In genomic region chr9:129836342-129837007, GRCh38 we compare ENCODE assay signal across 8 cellular contexts. TPM values are rescaled to one million over a fixed set of nuclear protein-coding genes. Genes with fewer than 3 reads are reported as not detected.
A peak's percentile ranks its signal among the peaks of the same experiment; 100 is the strongest.
DNase-seq lines count a peak whose midpoint lies in the region; ATAC-seq and TF ChIP-seq lines count a peak whose summit lies in the region.

No MANE protein-coding gene starts in this region.

- peak overlapping the region; percentile 94 for H3K27ac Mint-ChIP-seq in activated CD8-positive, alpha-beta T cell treated with anti-CD3 and anti-CD28 coated beads, Interleukin-2, amount 10 ng/mL, durations not matched to agents 7 days and 5 days

- no peak for TF ChIP-seq CTCF in gastroesophageal sphincter (IDR thresholded peaks at IDR 0.05)
- TF ChIP-seq CTCF in spleen (IDR thresholded peaks at IDR 0.05 in 8 of 11, conservative IDR thresholded peaks at IDR 0.05 in 3 of 11): no peak

- intact Hi-C loops in spleen (cut with DNase I; ENCODE audit: low total_unique reads): no loop called here

- H3K9me3 ChIP-seq in gastroesophageal sphincter: no peaks in the 10 kb centered on the region
- no peaks in the 10 kb centered on the region for H3K9me3 ChIP-seq in spleen

- peak; percentile 18 for DNase-seq in SKM-1 treated with dmso at 0.1 percent for 144 hours (lab: John Stamatoyannopoulos, UW; ENCODE audit: unreplicated experiment)
- DNase-seq in SKM-1 (lab: John Stamatoyannopoulos, UW; ENCODE audit: unreplicated experiment): no peak
- peak; percentile 64 for DNase-seq in activated CD8-positive, alpha-beta T cell treated with anti-CD3 and anti-CD28 coated beads, Interleukin-2, amount 10 ng/mL, durations not matched to agents 7 days and 5 days
- DNase-seq in spleen: peak; percentile 84
- DNase-seq in midbrain (lab: John Stamatoyannopoulos, UW): no peak

- H3K9me3 Mint-ChIP-seq in activated CD8-positive, alpha-beta T cell treated with anti-CD3 and anti-CD28 coated beads, Interleukin-2, amount 10 ng/mL, durations not matched to agents 7 days and 5 days (ENCODE audit: insufficient read depth): no peaks in the 10 kb centered on the region

- no peak for TF ChIP-seq EP300 in gastroesophageal sphincter (IDR thresholded peaks at IDR 0.05)

- peaks cover 68% of the 10 kb centered on the region for H3K4me1 Mint-ChIP-seq in activated CD8-positive, alpha-beta T cell treated with anti-CD3 and anti-CD28 coated beads, Interleukin-2, amount 10 ng/mL, durations not matched to agents 7 days and 5 days (ENCODE audit: low read depth)

- peak overlapping the region in 3 of 4 donors; percentile 91 to 97 (median 96) for H3K27ac ChIP-seq in gastroesophageal sphincter
- H3K27ac ChIP-seq in spleen: peak overlapping the region; percentile 89 to 95 (median 92)

- no peaks in the 10 kb centered on the region for H3K27me3 Mint-ChIP-seq in activated CD8-positive, alpha-beta T cell treated with anti-CD3 and anti-CD28 coated beads, Interleukin-2, amount 10 ng/mL, durations not matched to agents 7 days and 5 days (ENCODE audit: low read depth)

- H3K4me3 Mint-ChIP-seq in activated CD8-positive, alpha-beta T cell treated with anti-CD3 and anti-CD28 coated beads, Interleukin-2, amount 10 ng/mL, durations not matched to agents 7 days and 5 days: peak overlapping the region; percentile 94

- CTCF ChIA-PET in activated CD8-positive, alpha-beta T cell treated with anti-CD3 and anti-CD28 coated beads, Interleukin-2, amount 10 ng/mL, durations not matched to agents 7 days and 5 days (lab: Charles Lee): interaction anchor here (0.9 to 2.2 kb wide), 5 partner anchors 13 to 32 kb away, joined by 3 to 8 read pairs (median 4); no protein-coding TSS in a partner anchor

- POLR2A ChIA-PET in activated CD8-positive, alpha-beta T cell treated with anti-CD3 and anti-CD28 coated beads, Interleukin-2, amount 10 ng/mL, durations not matched to agents 7 days and 5 days (lab: Charles Lee): interaction anchor here (0.6 to 3.2 kb wide), 12 partner anchors 10 to 289 kb away, joined by 3 to 27 read pairs (median 6); partner anchors contain the start of gene TOR1A

- peaks cover 63% of the 10 kb centered on the region for H3K36me3 Mint-ChIP-seq in activated CD8-positive, alpha-beta T cell treated with anti-CD3 and anti-CD28 coated beads, Interleukin-2, amount 10 ng/mL, durations not matched to agents 7 days and 5 days (ENCODE audit: low read depth)

- peaks cover 0 to 64% (median 21%) of the 10 kb centered on the region in 3 donors for H3K4me1 ChIP-seq in gastroesophageal sphincter
- peaks cover 29 to 79% (median 59%) of the 10 kb centered on the region in 6 donors for H3K4me1 ChIP-seq in spleen

- 8 to 39% methylated on average over 4 to 10 of the region's 16 CpGs for WGBS in gastroesophageal sphincter (ENCODE audit: low coverage in 1 of 2), 2 donors
- 24 to 31% (median 26%) methylated on average over 16 of the region's 16 CpGs for WGBS in spleen, 5 donors

- ATAC-seq in activated CD8-positive, alpha-beta T cell treated with anti-CD3 and anti-CD28 coated beads, Interleukin-2, amount 10 ng/mL, durations not matched to agents 7 days and 5 days: no peak
- ATAC-seq in gastroesophageal sphincter (no peak), GM18505 (IDR thresholded peaks at IDR 0.05; ENCODE audit: unreplicated experiment) (no peak), GM19452 (IDR thresholded peaks at IDR 0.05; ENCODE audit: unreplicated experiment) (no peak)

- H3K36me3 ChIP-seq in gastroesophageal sphincter (peaks cover 0 to 36% of the 10 kb centered on the region in 2 donors), spleen (peaks cover 0 to 35% (median 15%) of the 10 kb centered on the region in 6 donors)

- H3K27me3 ChIP-seq in gastroesophageal sphincter (no peaks in the 10 kb centered on the region), spleen (replicated peaks in 1 of 7) (no peaks in the 10 kb centered on the region)

- peak overlapping the region; percentile 82 to 99 for H3K4me3 ChIP-seq in gastroesophageal sphincter
- peak overlapping the region; percentile 58 to 97 (median 94) for H3K4me3 ChIP-seq in spleen

- TF ChIP-seq POLR2A in gastroesophageal sphincter (IDR thresholded peaks at IDR 0.05) (no peak), spleen (IDR thresholded peaks at IDR 0.05) (no peak), GM18505 (IDR thresholded peaks at IDR 0.05; ENCODE audit: borderline replicate concordance, extremely low read depth, insufficient read depth, insufficient read length) (no peak)

RNA-seq across cellular contexts. Expression of gene USP20, which starts 1.2 kb away (rescaled TPM):
- total RNA-seq in activated CD8-positive, alpha-beta T cell treated with anti-CD3 and anti-CD28 coated beads, Interleukin-2, amount 10 ng/mL, durations not matched to agents 7 days and 5 days: 10 to 100 TPM; 86.2 to 87.4 TPM
- total RNA-seq in gastroesophageal sphincter (10 to 100 TPM; 25.9 to 56.8 (median 33.4) TPM), spleen (10 to 100 TPM; 29.7 to 55.3 (median 39.4) TPM)
- polyA plus RNA-seq in spleen: 10 to 100 TPM; 38.1 to 83.7 (median 67.6) TPM

RNA-seq across cellular contexts. Expression of gene C9orf78, which starts 1.4 kb away (rescaled TPM):
- total RNA-seq in activated CD8-positive, alpha-beta T cell treated with anti-CD3 and anti-CD28 coated beads, Interleukin-2, amount 10 ng/mL, durations not matched to agents 7 days and 5 days: 10 to 100 TPM; 89.7 to 91.7 TPM
- 100 to 1,000 TPM in 2 of 4 donors, 10 to 100 TPM in 2; 59.9 to 113 (median 85.0) TPM for total RNA-seq in gastroesophageal sphincter
- 100 to 1,000 TPM in 1 of 7 donors, 10 to 100 TPM in 6; 35.6 to 105 (median 47.3) TPM for total RNA-seq in spleen
- 10 to 100 TPM; 51.5 to 68.9 (median 66.3) TPM for polyA plus RNA-seq in spleen

RNA-seq across cellular contexts. Expression of gene TOR1A, which starts 12.5 kb away (rescaled TPM):
- total RNA-seq in activated CD8-positive, alpha-beta T cell treated with anti-CD3 and anti-CD28 coated beads, Interleukin-2, amount 10 ng/mL, durations not matched to agents 7 days and 5 days: 10 to 100 TPM; 54.6 to 58.4 TPM
- total RNA-seq in gastroesophageal sphincter: 10 to 100 TPM; 33.9 to 45.9 (median 38.2) TPM
- total RNA-seq in spleen: 10 to 100 TPM; 27.7 to 49.5 (median 32.5) TPM
- 10 to 100 TPM; 13.3 to 20.0 (median 16.5) TPM for polyA plus RNA-seq in spleen

RNA-seq across cellular contexts. Expression of gene TOR1B, which starts 33.5 kb away (rescaled TPM):
- 10 to 100 TPM; 22.1 to 24.4 TPM for total RNA-seq in activated CD8-positive, alpha-beta T cell treated with anti-CD3 and anti-CD28 coated beads, Interleukin-2, amount 10 ng/mL, durations not matched to agents 7 days and 5 days
- 10 to 100 TPM; 17.5 to 55.4 (median 33.8) TPM for total RNA-seq in gastroesophageal sphincter
- 10 to 100 TPM; 16.1 to 38.0 (median 18.9) TPM for total RNA-seq in spleen
- 1 to 10 TPM; 5.3 to 8.3 (median 6.3) TPM for polyA plus RNA-seq in spleen

Comparison
In these comparisons a context has a peak if more than half of its experiments do, and no peak if none do; other contexts are left out.
1. DNase-seq: peak in SKM-1 treated with dmso at 0.1 percent for 144 hours (single experiment), activated CD8-positive, alpha-beta T cell treated with anti-CD3 and anti-CD28 coated beads, Interleukin-2, amount 10 ng/mL, durations not matched to agents 7 days and 5 days (single experiment) and spleen (single experiment); none in SKM-1 (single experiment) and midbrain (single experiment).